3 cellular contexts compared by ENCODE assay signal in the genomic region with DNA sequence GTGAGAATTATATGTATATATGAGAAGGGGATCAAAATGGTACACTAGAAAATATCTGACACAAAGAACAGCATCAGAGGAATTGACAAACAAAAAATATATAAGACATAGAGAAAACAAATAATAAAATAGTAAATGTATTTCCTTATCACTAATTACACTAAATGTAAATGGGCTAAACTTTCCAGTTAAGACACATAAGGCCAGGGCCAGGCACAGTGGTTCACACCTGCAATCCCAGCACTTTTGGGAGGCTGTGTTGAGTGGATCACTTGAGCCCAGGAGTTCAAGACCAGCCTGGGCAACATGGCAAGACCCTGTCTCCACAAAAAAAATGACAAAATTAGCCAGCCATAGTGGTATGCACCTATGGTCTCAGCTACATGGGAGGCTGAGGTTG.
A peak's percentile ranks its signal among the peaks of the same experiment; 100 is the strongest.
TF ChIP-seq lines count a peak whose summit lies in the region.

No MANE protein-coding gene starts in this region.

TF ChIP-seq in HCT116, 20 proteins besides CTCF, POLR2A, EP300 and RAD21 (continued from another document):
- TF ChIP-seq EGR1 (IDR thresholded peaks at IDR 0.05; ENCODE audit: low read depth) (no peak), CBX3 (IDR thresholded peaks at IDR 0.05; ENCODE audit: low read depth) (peak; percentile 78; the same call in 1 of the 2 replicates)

TF ChIP-seq in WTC11, 78 proteins besides CTCF, POLR2A, EP300 and RAD21:
- TF ChIP-seq, protein P1, sequence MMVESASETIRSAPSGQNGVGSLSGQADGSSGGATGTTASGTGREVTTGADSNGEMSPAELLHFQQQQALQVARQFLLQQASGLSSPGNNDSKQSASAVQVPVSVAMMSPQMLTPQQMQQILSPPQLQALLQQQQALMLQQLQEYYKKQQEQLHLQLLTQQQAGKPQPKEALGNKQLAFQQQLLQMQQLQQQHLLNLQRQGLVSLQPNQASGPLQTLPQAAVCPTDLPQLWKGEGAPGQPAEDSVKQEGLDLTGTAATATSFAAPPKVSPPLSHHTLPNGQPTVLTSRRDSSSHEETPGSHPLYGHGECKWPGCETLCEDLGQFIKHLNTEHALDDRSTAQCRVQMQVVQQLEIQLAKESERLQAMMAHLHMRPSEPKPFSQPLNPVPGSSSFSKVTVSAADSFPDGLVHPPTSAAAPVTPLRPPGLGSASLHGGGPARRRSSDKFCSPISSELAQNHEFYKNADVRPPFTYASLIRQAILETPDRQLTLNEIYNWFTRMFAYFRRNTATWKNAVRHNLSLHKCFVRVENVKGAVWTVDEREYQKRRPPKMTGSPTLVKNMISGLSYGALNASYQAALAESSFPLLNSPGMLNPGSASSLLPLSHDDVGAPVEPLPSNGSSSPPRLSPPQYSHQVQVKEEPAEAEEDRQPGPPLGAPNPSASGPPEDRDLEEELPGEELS (CRISPR knock-in tag; IDR thresholded peaks at IDR 0.05) = no peak
- TF ChIP-seq JAZF1 (CRISPR knock-in tag; IDR thresholded peaks at IDR 0.05) (no peak), GTF2I (CRISPR knock-in tag; conservative IDR thresholded peaks at IDR 0.05) (0 out of 2 replicates have a peak, but pooled peaks have one; percentile 20), ZNF416 (CRISPR knock-in tag; IDR thresholded peaks at IDR 0.05) (no peak), NR1H2 (CRISPR knock-in tag; IDR thresholded peaks at IDR 0.05) (no peak), MYBL2 (CRISPR knock-in tag; IDR thresholded peaks at IDR 0.05) (no peak)
- TF ChIP-seq, protein P2, sequence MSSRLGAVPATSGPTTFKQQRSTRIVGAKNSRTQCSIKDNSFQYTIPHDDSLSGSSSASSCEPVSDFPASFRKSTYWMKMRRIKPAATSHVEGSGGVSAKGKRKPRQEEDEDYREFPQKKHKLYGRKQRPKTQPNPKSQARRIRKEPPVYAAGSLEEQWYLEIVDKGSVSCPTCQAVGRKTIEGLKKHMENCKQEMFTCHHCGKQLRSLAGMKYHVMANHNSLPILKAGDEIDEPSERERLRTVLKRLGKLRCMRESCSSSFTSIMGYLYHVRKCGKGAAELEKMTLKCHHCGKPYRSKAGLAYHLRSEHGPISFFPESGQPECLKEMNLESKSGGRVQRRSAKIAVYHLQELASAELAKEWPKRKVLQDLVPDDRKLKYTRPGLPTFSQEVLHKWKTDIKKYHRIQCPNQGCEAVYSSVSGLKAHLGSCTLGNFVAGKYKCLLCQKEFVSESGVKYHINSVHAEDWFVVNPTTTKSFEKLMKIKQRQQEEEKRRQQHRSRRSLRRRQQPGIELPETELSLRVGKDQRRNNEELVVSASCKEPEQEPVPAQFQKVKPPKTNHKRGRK (CRISPR knock-in tag; IDR thresholded peaks at IDR 0.05; ENCODE audit: borderline replicate concordance) = no peak

TF ChIP-seq in K562, 482 proteins besides CTCF, POLR2A, EP300 and RAD21:
- no peak for TF ChIP-seq USF1 (CRISPR knock-in tag; IDR thresholded peaks at IDR 0.05)
- TF ChIP-seq NBN (IDR thresholded peaks at IDR 0.05; ENCODE audit: low read depth) = no peak
- TF ChIP-seq POU5F1 (IDR thresholded peaks at IDR 0.05; ENCODE audit: borderline replicate concordance, low read depth, low read length, partially characterized antibody) = no peak
- TF ChIP-seq KHSRP (IDR thresholded peaks at IDR 0.05) = no peak
- no peak for TF ChIP-seq TAF15 (IDR thresholded peaks at IDR 0.05; ENCODE audit: low read depth, low read length)
- no peak for TF ChIP-seq MTA2 (IDR thresholded peaks at IDR 0.05; ENCODE audit: low read depth)
- peak; percentile 78; the same call in 1 of the 2 replicates for TF ChIP-seq ZNF354B (CRISPR knock-in tag; IDR thresholded peaks at IDR 0.05)
- TF ChIP-seq, protein P3, sequence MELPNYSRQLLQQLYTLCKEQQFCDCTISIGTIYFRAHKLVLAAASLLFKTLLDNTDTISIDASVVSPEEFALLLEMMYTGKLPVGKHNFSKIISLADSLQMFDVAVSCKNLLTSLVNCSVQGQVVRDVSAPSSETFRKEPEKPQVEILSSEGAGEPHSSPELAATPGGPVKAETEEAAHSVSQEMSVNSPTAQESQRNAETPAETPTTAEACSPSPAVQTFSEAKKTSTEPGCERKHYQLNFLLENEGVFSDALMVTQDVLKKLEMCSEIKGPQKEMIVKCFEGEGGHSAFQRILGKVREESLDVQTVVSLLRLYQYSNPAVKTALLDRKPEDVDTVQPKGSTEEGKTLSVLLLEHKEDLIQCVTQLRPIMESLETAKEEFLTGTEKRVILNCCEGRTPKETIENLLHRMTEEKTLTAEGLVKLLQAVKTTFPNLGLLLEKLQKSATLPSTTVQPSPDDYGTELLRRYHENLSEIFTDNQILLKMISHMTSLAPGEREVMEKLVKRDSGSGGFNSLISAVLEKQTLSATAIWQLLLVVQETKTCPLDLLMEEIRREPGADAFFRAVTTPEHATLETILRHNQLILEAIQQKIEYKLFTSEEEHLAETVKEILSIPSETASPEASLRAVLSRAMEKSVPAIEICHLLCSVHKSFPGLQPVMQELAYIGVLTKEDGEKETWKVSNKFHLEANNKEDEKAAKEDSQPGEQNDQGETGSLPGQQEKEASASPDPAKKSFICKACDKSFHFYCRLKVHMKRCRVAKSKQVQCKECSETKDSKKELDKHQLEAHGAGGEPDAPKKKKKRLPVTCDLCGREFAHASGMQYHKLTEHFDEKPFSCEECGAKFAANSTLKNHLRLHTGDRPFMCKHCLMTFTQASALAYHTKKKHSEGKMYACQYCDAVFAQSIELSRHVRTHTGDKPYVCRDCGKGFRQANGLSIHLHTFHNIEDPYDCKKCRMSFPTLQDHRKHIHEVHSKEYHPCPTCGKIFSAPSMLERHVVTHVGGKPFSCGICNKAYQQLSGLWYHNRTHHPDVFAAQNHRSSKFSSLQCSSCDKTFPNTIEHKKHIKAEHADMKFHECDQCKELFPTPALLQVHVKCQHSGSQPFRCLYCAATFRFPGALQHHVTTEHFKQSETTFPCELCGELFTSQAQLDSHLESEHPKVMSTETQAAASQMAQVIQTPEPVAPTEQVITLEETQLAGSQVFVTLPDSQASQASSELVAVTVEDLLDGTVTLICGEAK (IDR thresholded peaks at IDR 0.05) = no peak
- TF ChIP-seq, protein P3 (CRISPR knock-in tag; IDR thresholded peaks at IDR 0.05) = no peak
- no peak for TF ChIP-seq RFX1 (IDR thresholded peaks at IDR 0.05)
- no peak for TF ChIP-seq ERF (CRISPR knock-in tag; IDR thresholded peaks at IDR 0.05)
- TF ChIP-seq NFYB (IDR thresholded peaks at IDR 0.05; ENCODE audit: extremely low read depth, insufficient read length) = no peak
- no peak for TF ChIP-seq FOXJ2 (tag; IDR thresholded peaks at IDR 0.05)
- TF ChIP-seq PYGO2 (tag; IDR thresholded peaks at IDR 0.05) = no peak
- TF ChIP-seq E2F4 (CRISPR knock-in tag; IDR thresholded peaks at IDR 0.05; ENCODE audit: low read depth) = no peak
- TF ChIP-seq ZFPM2 (CRISPR knock-in tag; IDR thresholded peaks at IDR 0.05) = no peak
- TF ChIP-seq CBX3 (IDR thresholded peaks at IDR 0.05; ENCODE audit: borderline replicate concordance in 1 of 2, low read length in 2 of 2) = peak in 1 of 2 experiments; percentile 62; a peak in 1 of 3 replicates
- TF ChIP-seq SMARCE1 (IDR thresholded peaks at IDR 0.05) = no peak
- TF ChIP-seq, protein P4, sequence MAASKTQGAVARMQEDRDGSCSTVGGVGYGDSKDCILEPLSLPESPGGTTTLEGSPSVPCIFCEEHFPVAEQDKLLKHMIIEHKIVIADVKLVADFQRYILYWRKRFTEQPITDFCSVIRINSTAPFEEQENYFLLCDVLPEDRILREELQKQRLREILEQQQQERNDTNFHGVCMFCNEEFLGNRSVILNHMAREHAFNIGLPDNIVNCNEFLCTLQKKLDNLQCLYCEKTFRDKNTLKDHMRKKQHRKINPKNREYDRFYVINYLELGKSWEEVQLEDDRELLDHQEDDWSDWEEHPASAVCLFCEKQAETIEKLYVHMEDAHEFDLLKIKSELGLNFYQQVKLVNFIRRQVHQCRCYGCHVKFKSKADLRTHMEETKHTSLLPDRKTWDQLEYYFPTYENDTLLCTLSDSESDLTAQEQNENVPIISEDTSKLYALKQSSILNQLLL (CRISPR knock-in tag; IDR thresholded peaks at IDR 0.05; ENCODE audit: borderline replicate concordance) = no peak
- TF ChIP-seq MEF2A (IDR thresholded peaks at IDR 0.05; ENCODE audit: control insufficient read depth, low read depth, low read length) = no peak
- TF ChIP-seq ZNF212 (CRISPR knock-in tag; IDR thresholded peaks at IDR 0.05) = no peak
- TF ChIP-seq ZNF507 (tag; conservative IDR thresholded peaks at IDR 0.05) = peak; percentile 98
